Comparison of ENCODE assay signal across 34 cellular contexts in genomic region chr3:161637559-161637958, GRCh38.
"Had no signal": no experiment of that assay in that cellular context is flagged by ENCODE, and none has a peak within 500 bp of the region (broad histone marks: within the 10 kb centered on the region; RNA-seq: fewer than 3 reads in every experiment).

No MANE protein-coding gene starts in this region.

- H3K4me3 ChIP-seq: coronary artery, dorsolateral prefrontal cortex, esophagus muscularis mucosa, gastrocnemius medialis, heart left ventricle had no signal

- H3K4me1 ChIP-seq: esophagus muscularis mucosa, foreskin keratinocyte, gastrocnemius medialis, heart left ventricle had no signal

- H3K4me3 Mint-ChIP-seq: activated CD4-positive, alpha-beta memory T cell treated with anti-CD3 and anti-CD28 coated beads for 36 hours; activated CD4-positive, alpha-beta T cell treated with anti-CD3 and anti-CD28 coated beads for 36 hours; activated CD4-positive, alpha-beta T cell treated with anti-CD3 and anti-CD28 coated beads, Interleukin-2, amount 10 ng/mL, durations not matched to agents 24 days and 14 days; activated CD8-positive, alpha-beta memory T cell treated with anti-CD3 and anti-CD28 coated beads, Interleukin-2, amount 10 ng/mL, durations not matched to agents 7 days and 5 days; activated CD8-positive, alpha-beta T cell treated with anti-CD3 and anti-CD28 coated beads, Interleukin-2, amount 10 ng/mL, durations not matched to agents 7 days and 5 days; activated naive CD4-positive, alpha-beta T cell treated with anti-CD3 and anti-CD28 coated beads, Interleukin-2, amount 10 ng/mL, durations not matched to agents 7 days and 5 days; activated T-cell treated with anti-CD3 and anti-CD28 coated beads, Interleukin-2, amount 50 U/mL, for 72 hours; central memory CD8-positive, alpha-beta T cell; dendritic cell treated with granulocyte-macrophage colony-stimulating factor and Interleukin-4, amounts not matched to agents 40 ng/mL and 50 ng/mL, for 4 days; endodermal cell; T-cell; T-helper 17 cell; T-helper 2 cell treated with Interferon-gamma antibody and Interleukin-4, amounts not matched to agents 5 μg/mL and 100 μg/mL, for 36 hours had no signal

- H3K4me1 Mint-ChIP-seq: activated CD4-positive, alpha-beta T cell treated with anti-CD3 and anti-CD28 coated beads for 36 hours; activated CD4-positive, alpha-beta T cell treated with anti-CD3 and anti-CD28 coated beads, Interleukin-2, amount 10 ng/mL, durations not matched to agents 24 days and 14 days; activated CD8-positive, alpha-beta memory T cell treated with anti-CD3 and anti-CD28 coated beads, Interleukin-2, amount 10 ng/mL, durations not matched to agents 7 days and 5 days; activated naive CD4-positive, alpha-beta T cell treated with anti-CD3 and anti-CD28 coated beads, Interleukin-2, amount 10 ng/mL, durations not matched to agents 7 days and 5 days; central memory CD8-positive, alpha-beta T cell; T-cell; T-helper 17 cell had no signal

- ATAC-seq: activated CD4-positive, alpha-beta T cell treated with anti-CD3 and anti-CD28 coated beads for 36 hours; activated CD8-positive, alpha-beta memory T cell treated with anti-CD3 and anti-CD28 coated beads, Interleukin-2, amount 10 ng/mL, durations not matched to agents 7 days and 5 days; activated CD8-positive, alpha-beta T cell treated with anti-CD3 and anti-CD28 coated beads, Interleukin-2, amount 10 ng/mL, durations not matched to agents 7 days and 5 days; foreskin keratinocyte; gastrocnemius medialis; heart left ventricle; T-cell; T-helper 17 cell had no signal

- H3K27me3 Mint-ChIP-seq: activated CD4-positive, alpha-beta T cell treated with anti-CD3 and anti-CD28 coated beads, Interleukin-2, amount 10 ng/mL, durations not matched to agents 24 days and 14 days; activated CD8-positive, alpha-beta memory T cell treated with anti-CD3 and anti-CD28 coated beads, Interleukin-2, amount 10 ng/mL, durations not matched to agents 7 days and 5 days; activated naive CD4-positive, alpha-beta T cell treated with anti-CD3 and anti-CD28 coated beads, Interleukin-2, amount 10 ng/mL, durations not matched to agents 7 days and 5 days; central memory CD8-positive, alpha-beta T cell; dendritic cell treated with granulocyte-macrophage colony-stimulating factor and Interleukin-4, amounts not matched to agents 40 ng/mL and 50 ng/mL, for 4 days; T-cell; T-helper 17 cell had no signal

- H3K9me3 Mint-ChIP-seq: activated CD4-positive, alpha-beta memory T cell treated with anti-CD3 and anti-CD28 coated beads for 36 hours; activated CD4-positive, alpha-beta T cell treated with anti-CD3 and anti-CD28 coated beads, Interleukin-2, amount 10 ng/mL, durations not matched to agents 24 days and 14 days; activated naive CD4-positive, alpha-beta T cell treated with anti-CD3 and anti-CD28 coated beads, Interleukin-2, amount 10 ng/mL, durations not matched to agents 7 days and 5 days; dendritic cell treated with granulocyte-macrophage colony-stimulating factor and Interleukin-4, amounts not matched to agents 40 ng/mL and 50 ng/mL, for 4 days; endodermal cell; T-helper 2 cell treated with Interferon-gamma antibody and Interleukin-4, amounts not matched to agents 5 μg/mL and 100 μg/mL, for 36 hours had no signal

- H3K27ac ChIP-seq: brain microvascular endothelial cell, coronary artery, dorsolateral prefrontal cortex, esophagus muscularis mucosa, foreskin keratinocyte, gastrocnemius medialis, heart left ventricle, WERI-Rb-1 had no signal

- H3K36me3 Mint-ChIP-seq: activated CD4-positive, alpha-beta memory T cell treated with anti-CD3 and anti-CD28 coated beads for 36 hours; activated CD8-positive, alpha-beta memory T cell treated with anti-CD3 and anti-CD28 coated beads, Interleukin-2, amount 10 ng/mL, durations not matched to agents 7 days and 5 days; activated naive CD4-positive, alpha-beta T cell treated with anti-CD3 and anti-CD28 coated beads, Interleukin-2, amount 10 ng/mL, durations not matched to agents 7 days and 5 days; activated naive CD4-positive, alpha-beta T cell treated with anti-CD3 and anti-CD28 coated beads, Interleukin-2, amount 50 U/mL, for 72 hours; T-cell had no signal

- H3K9me3 ChIP-seq: esophagus muscularis mucosa, gastrocnemius medialis, heart left ventricle had no signal

- H3K27me3 ChIP-seq: brain microvascular endothelial cell, dorsolateral prefrontal cortex, esophagus muscularis mucosa, foreskin keratinocyte, gastrocnemius medialis, heart left ventricle had no signal

- H3K36me3 ChIP-seq: brain microvascular endothelial cell, esophagus muscularis mucosa, gastrocnemius medialis, heart left ventricle, WERI-Rb-1 had no signal

- H3K27ac Mint-ChIP-seq: activated CD4-positive, alpha-beta memory T cell treated with anti-CD3 and anti-CD28 coated beads for 36 hours; activated CD4-positive, alpha-beta T cell treated with anti-CD3 and anti-CD28 coated beads for 36 hours; activated CD4-positive, alpha-beta T cell treated with anti-CD3 and anti-CD28 coated beads, Interleukin-2, amount 10 ng/mL, durations not matched to agents 24 days and 14 days; activated CD8-positive, alpha-beta memory T cell treated with anti-CD3 and anti-CD28 coated beads, Interleukin-2, amount 10 ng/mL, durations not matched to agents 7 days and 5 days; activated CD8-positive, alpha-beta T cell treated with anti-CD3 and anti-CD28 coated beads, Interleukin-2, amount 10 ng/mL, durations not matched to agents 7 days and 5 days; activated naive CD4-positive, alpha-beta T cell treated with anti-CD3 and anti-CD28 coated beads, Interleukin-2, amount 10 ng/mL, durations not matched to agents 7 days and 5 days; activated naive CD4-positive, alpha-beta T cell treated with anti-CD3 and anti-CD28 coated beads, Interleukin-2, amount 50 U/mL, for 72 hours; activated T-cell treated with anti-CD3 and anti-CD28 coated beads, Interleukin-2, amount 50 U/mL, for 72 hours; dendritic cell treated with granulocyte-macrophage colony-stimulating factor and Interleukin-4, amounts not matched to agents 40 ng/mL and 50 ng/mL, for 4 days; endodermal cell; T-cell; T-helper 17 cell; T-helper 2 cell treated with Interferon-gamma antibody and Interleukin-4, amounts not matched to agents 5 μg/mL and 100 μg/mL, for 36 hours had no signal

- DNase-seq: activated CD4-positive, alpha-beta memory T cell treated with anti-CD3 and anti-CD28 coated beads for 36 hours; activated CD4-positive, alpha-beta T cell treated with anti-CD3 and anti-CD28 coated beads for 36 hours; activated CD4-positive, alpha-beta T cell treated with anti-CD3 and anti-CD28 coated beads, Interleukin-2, amount 10 ng/mL, durations not matched to agents 24 days and 14 days; activated CD4-positive, CD25-positive, alpha-beta regulatory T cell; activated CD4-positive, CD25-positive, alpha-beta regulatory T cell treated with anti-CD3 and anti-CD28 coated beads, Interleukin-2, amount 50 U/mL, for 72 hours; activated CD8-positive, alpha-beta memory T cell treated with anti-CD3 and anti-CD28 coated beads, Interleukin-2, amount 10 ng/mL, durations not matched to agents 7 days and 5 days; activated CD8-positive, alpha-beta memory T cell treated with anti-CD3 and anti-CD28 coated beads, Interleukin-2, amount 50 U/mL, for 4 hours; activated CD8-positive, alpha-beta T cell treated with anti-CD3 and anti-CD28 coated beads, Interleukin-2, amount 10 ng/mL, durations not matched to agents 7 days and 5 days; activated gamma-delta T cell; activated naive CD4-positive, alpha-beta T cell; activated naive CD4-positive, alpha-beta T cell treated with anti-CD3 and anti-CD28 coated beads, Interleukin-2, amount 10 ng/mL, durations not matched to agents 7 days and 5 days; activated T-cell treated with anti-CD3 and anti-CD28 coated beads, Interleukin-2, amount 50 U/mL, for 1 hour; activated T-cell treated with anti-CD3 and anti-CD28 coated beads, Interleukin-2, amount 50 U/mL, for 72 hours; amniotic stem cell; anterior cingulate cortex; brain microvascular endothelial cell; dorsolateral prefrontal cortex; effector memory CD4-positive, alpha-beta T cell; endodermal cell; erythroblast; foreskin keratinocyte; gastrocnemius medialis; glutamatergic neuron; heart left ventricle; T-cell; T-helper 17 cell; T1000; WERI-Rb-1 had no signal
